1 cellular context compared by ENCODE assay signal in genomic region chr4:185142911-185143595, GRCh38.
A peak's percentile ranks its signal among the peaks of the same experiment; 100 is the strongest.
TF ChIP-seq lines count a peak whose summit lies in the region.

SLC25A4 (plus strand) TSS chr4:185143266; CDS start chr4:185143373, 107 bp downstream.

TF ChIP-seq in HepG2, 621 proteins besides CTCF, POLR2A, EP300 and RAD21 (continued from another document and continues in another):
- TF ChIP-seq ZHX2 (IDR thresholded peaks at IDR 0.05; ENCODE audit: low read depth), result 0 out of 2 replicates have a peak, but pooled peaks have one; percentile 16
- TF ChIP-seq ZHX2 (CRISPR knock-in tag; IDR thresholded peaks at IDR 0.05; ENCODE audit: borderline replicate concordance), result peak; percentile 84
- TF ChIP-seq ZNF225 (CRISPR knock-in tag; IDR thresholded peaks at IDR 0.05), result 0 out of 2 replicates have a peak, but pooled peaks have one; percentile 52
- TF ChIP-seq ZNF646 (CRISPR knock-in tag; IDR thresholded peaks at IDR 0.05), result no peak
- TF ChIP-seq EHMT2 (IDR thresholded peaks at IDR 0.05; ENCODE audit: borderline replicate concordance, low read depth, low read length), result no peak
- peak; percentile 57 for TF ChIP-seq SAFB2 (CRISPR knock-in tag; IDR thresholded peaks at IDR 0.05; ENCODE audit: borderline replicate concordance, low read depth)
- TF ChIP-seq NR3C1 (CRISPR knock-in tag; IDR thresholded peaks at IDR 0.05), result no peak
- peak; percentile 70 for TF ChIP-seq RXRB (CRISPR knock-in tag; IDR thresholded peaks at IDR 0.05; ENCODE audit: borderline replicate concordance)
- TF ChIP-seq KDM5A (IDR thresholded peaks at IDR 0.05; ENCODE audit: borderline replicate concordance, low read length), result no peak
- peak; percentile 55; the same call in 1 of the 2 replicates for TF ChIP-seq ZBTB20 (CRISPR knock-in tag; IDR thresholded peaks at IDR 0.05; ENCODE audit: borderline replicate concordance, low read depth)
- peak; percentile 87 for TF ChIP-seq SALL2 (CRISPR knock-in tag; IDR thresholded peaks at IDR 0.05)
- TF ChIP-seq GFI1 (CRISPR knock-in tag; IDR thresholded peaks at IDR 0.05; ENCODE audit: borderline replicate concordance), result no peak; the same call in 1 of the 2 replicates
- no peak for TF ChIP-seq PHF5A (CRISPR knock-in tag; IDR thresholded peaks at IDR 0.05; ENCODE audit: low read depth, unreplicated experiment)
- TF ChIP-seq CBFB (CRISPR knock-in tag; IDR thresholded peaks at IDR 0.05), result peak; percentile 80
- peak; percentile 91; the same call in 2 of the 3 replicates for TF ChIP-seq MXI1 (IDR thresholded peaks at IDR 0.05; ENCODE audit: borderline replicate concordance, low read depth, low read length)
- peak; percentile 35; the same call in 1 of the 2 replicates for TF ChIP-seq ZNF205 (CRISPR knock-in tag; IDR thresholded peaks at IDR 0.05)
- peak; percentile 47 for TF ChIP-seq SRSF4 (IDR thresholded peaks at IDR 0.05; ENCODE audit: low read depth, low read length, poor library complexity, severe bottlenecking)
- no peak for TF ChIP-seq RFX1 (IDR thresholded peaks at IDR 0.05)
- TF ChIP-seq THAP8 (CRISPR knock-in tag; IDR thresholded peaks at IDR 0.05; ENCODE audit: borderline replicate concordance), result no peak
- no peak for TF ChIP-seq ZNF282 (IDR thresholded peaks at IDR 0.05; ENCODE audit: partially characterized antibody)
- peak; percentile 78 for TF ChIP-seq YY1 (IDR thresholded peaks at IDR 0.05; ENCODE audit: insufficient read depth, insufficient replicate concordance, low read depth, low read length)
- no peak for TF ChIP-seq ZNF24 (IDR thresholded peaks at IDR 0.05)
- peak; percentile 79; the same call in 1 of the 2 replicates for TF ChIP-seq TFAP4 (IDR thresholded peaks at IDR 0.05; ENCODE audit: borderline replicate concordance, low read depth)
- TF ChIP-seq HIVEP1 (CRISPR knock-in tag; IDR thresholded peaks at IDR 0.05), result 0 out of 2 replicates have a peak, but pooled peaks have one; percentile 26
- TF ChIP-seq HDAC2 (CRISPR knock-in tag; IDR thresholded peaks at IDR 0.05), result peak; percentile 66; the same call in 1 of the 2 replicates
- no peak for TF ChIP-seq ZSCAN29 (CRISPR knock-in tag; conservative IDR thresholded peaks at IDR 0.05)
- TF ChIP-seq GLMP (CRISPR knock-in tag; IDR thresholded peaks at IDR 0.05; ENCODE audit: borderline replicate concordance), result no peak
- peak; percentile 69; the same call in 1 of the 2 replicates for TF ChIP-seq ZNF281 (CRISPR knock-in tag; IDR thresholded peaks at IDR 0.05; ENCODE audit: borderline replicate concordance)
- no peak for TF ChIP-seq ZNF335 (CRISPR knock-in tag; IDR thresholded peaks at IDR 0.05)
- TF ChIP-seq ZBTB49 (CRISPR knock-in tag; IDR thresholded peaks at IDR 0.05; ENCODE audit: borderline replicate concordance), result no peak
- peak; percentile 59; the same call in 1 of the 2 replicates for TF ChIP-seq ZNF264 (CRISPR knock-in tag; IDR thresholded peaks at IDR 0.05)
- TF ChIP-seq TCF12 (IDR thresholded peaks at IDR 0.05), result no peak
- peak; percentile 54; the same call in 1 of the 2 replicates for TF ChIP-seq TCF12 (CRISPR knock-in tag; IDR thresholded peaks at IDR 0.05)
- TF ChIP-seq IRF1 (CRISPR knock-in tag; IDR thresholded peaks at IDR 0.05; ENCODE audit: low read depth), result no peak
- TF ChIP-seq JUN (CRISPR knock-in tag; IDR thresholded peaks at IDR 0.05), result no peak
- no peak for TF ChIP-seq CEBPB (IDR thresholded peaks at IDR 0.05; ENCODE audit: borderline replicate concordance, low read depth, low read length)
- TF ChIP-seq ZNF546 (CRISPR knock-in tag; conservative IDR thresholded peaks at IDR 0.05), result peak; percentile 75; the same call in 1 of the 2 replicates
- TF ChIP-seq ZNF431 (CRISPR knock-in tag; IDR thresholded peaks at IDR 0.05; ENCODE audit: borderline replicate concordance, low read depth), result no peak
